12 cellular contexts compared by ENCODE assay signal in genomic region chr2:176555112-176555511, GRCh38.
DNase-seq lines count a peak whose midpoint lies in the region; ATAC-seq, FAIRE-seq and TF ChIP-seq lines count a peak whose summit lies in the region.
"Had no signal": no experiment of that assay in that cellular context is flagged by ENCODE, and none has a peak within 500 bp of the region (broad histone marks: within the 10 kb centered on the region; RNA-seq: fewer than 3 reads in every experiment).

No MANE protein-coding gene starts in this region.

- CTCF ChIA-PET in HCT116 (lab: Charles Lee) (interaction anchor here (0.8 to 3.1 kb wide), 28 partner anchors 9 to 594 kb away, joined by 3 to 38 read pairs (median 4); no protein-coding TSS in a partner anchor), K562 (lab: Yijun Ruan, JAX; ENCODE audit: low intra/inter-chr PET ratio) (interaction anchor here (0.7 to 3.0 kb wide), 8 partner anchors 19 to 475 kb away, joined by 3 to 24 read pairs (median 3); no protein-coding TSS in a partner anchor)

- no TSS peak for BruUV-seq in HCT116 (replicated peaks; lab: Mats Ljungman, UMichigan)
- no TSS peak for BruUV-seq in K562 (replicated peaks; lab: Mats Ljungman, UMichigan)

- TF ChIP-seq POLR2A in HCT116 (IDR thresholded peaks at IDR 0.05; ENCODE audit: borderline replicate concordance, extremely low read depth, insufficient read depth, insufficient read length) (no peak), K562 (conservative IDR thresholded peaks at IDR 0.05) (no peak)

- 0% methylated on average over 5 of the region's 5 CpGs for WGBS in K562 (ENCODE audit: insufficient coverage, low coverage, missing lambda C conversion rate)

- TF ChIP-seq CTCF in HCT116 (IDR thresholded peaks at IDR 0.05 in 2 of 3, conservative IDR thresholded peaks at IDR 0.05 in 1 of 3; ENCODE audit: borderline replicate concordance in 1 of 3, insufficient read depth in 1 of 3, low read depth in 2 of 3, low read length in 2 of 3) (no peak), K562 (IDR thresholded peaks at IDR 0.05 in 2 of 3, conservative IDR thresholded peaks at IDR 0.05 in 1 of 3; ENCODE audit: insufficient read depth in 2 of 3, low read depth in 1 of 3, low read length in 3 of 3) (no peak)

- no peaks in the 10 kb centered on the region for H3K9me2 ChIP-seq in HCT116 (ENCODE audit: insufficient read depth)
- no peaks in the 10 kb centered on the region for H3K9me2 ChIP-seq in Karpas-422 (replicated peaks; ENCODE audit: insufficient read depth, low read length)

- no peaks in the 10 kb centered on the region for H3K9me1 ChIP-seq in K562 (ENCODE audit: control insufficient read depth, insufficient read depth, low read length)

- no peaks in the 10 kb centered on the region for H3K9me3 ChIP-seq in HCT116 (ENCODE audit: control insufficient read depth in 1 of 2, insufficient read depth in 1 of 2, low read depth in 1 of 2, low read length in 2 of 2)
- no peaks in the 10 kb centered on the region for H3K9me3 ChIP-seq in Karpas-422 (ENCODE audit: low read length)
- no peaks in the 10 kb centered on the region for H3K9me3 ChIP-seq in K562 (replicated peaks; ENCODE audit: control insufficient read depth, insufficient read depth, low read depth, low read length)
- H3K9me3 ChIP-seq: BLaER1 had no signal

- in situ Hi-C loops in K562 (cut with MboI), result no loop called here

- peaks cover 0 to 25% of the 10 kb centered on the region in 2 experiments; a peak in 2 of 4 replicates for H3K4me1 ChIP-seq in HCT116 (ENCODE audit: control insufficient read depth in 1 of 2, insufficient read depth in 2 of 2, low read length in 2 of 2)
- peaks cover 45% of the 10 kb centered on the region for H3K4me1 ChIP-seq in Karpas-422 (ENCODE audit: low read length)
- H3K4me1 ChIP-seq in K562 (replicated peaks in 1 of 2; ENCODE audit: control insufficient read depth in 2 of 2, insufficient read depth in 2 of 2, low read length in 2 of 2), result peaks cover 0 to 3% of the 10 kb centered on the region in 2 experiments; a peak in 1 of 5 replicates
- H3K4me1 ChIP-seq: BLaER1 had no signal

- no peak overlapping the region for H3K9ac ChIP-seq in HCT116 (ENCODE audit: low read length)
- no peak overlapping the region for H3K9ac ChIP-seq in Karpas-422 (ENCODE audit: low read length)
- H3K9ac ChIP-seq in K562 (ENCODE audit: insufficient read depth in 1 of 2, low read depth in 2 of 2, low read length in 2 of 2), result no peak overlapping the region
- H3K9ac ChIP-seq: BLaER1 had no signal

- H2AFZ ChIP-seq in HCT116 (ENCODE audit: low read depth, low read length, poor library complexity, severe bottlenecking) (peak overlapping the region; percentile 72), Karpas-422 (ENCODE audit: low read length) (no peak overlapping the region), K562 (ENCODE audit: low read depth, low read length) (no peak overlapping the region)
- H2AFZ ChIP-seq: GM23338 had no signal

- DNase-seq in HCT116 (ENCODE audit: low read depth, low spot score) (no peak), Karpas-422 (no peak), K562 (ENCODE audit: extremely low read depth in 1 of 4, low spot score in 3 of 4) (no peak), NCI-H146 treated with DMSO at 0.1 percent for 48 hours (lab: John Stamatoyannopoulos, UW; ENCODE audit: unreplicated experiment) (no peak), MV-4-11 (lab: John Stamatoyannopoulos, UW) (no peak), GM19238 (ENCODE audit: insufficient read length, low spot score) (no peak)

- H3K4me2 ChIP-seq in HCT116 (ENCODE audit: low read length) (peak overlapping the region; percentile 33), Karpas-422 (ENCODE audit: low read depth, low read length, poor library complexity, severe bottlenecking) (peak overlapping the region; percentile 82), K562 (ENCODE audit: insufficient read depth, low read length) (no peak overlapping the region)
- H3K4me2 ChIP-seq: GM23338 had no signal

- no peak for ATAC-seq in HCT116
- ATAC-seq in K562, result no peak

- no peak overlapping the region for H3K4me3 ChIP-seq in HCT116 (replicated peaks in 1 of 2; ENCODE audit: low read depth in 1 of 2, low read length in 2 of 2)
- no peak overlapping the region for H3K4me3 ChIP-seq in Karpas-422 (ENCODE audit: low read length)
- no peak overlapping the region for H3K4me3 ChIP-seq in K562
- H3K4me3 ChIP-seq: GM23338 had no signal

- POLR2A ChIA-PET in HCT116 (lab: Charles Lee) (interaction anchor here (1.0 to 1.1 kb wide), 2 partner anchors 286 to 415 kb away, joined by 4 read pairs; partner anchors contain the start of gene MTX2), K562 (lab: Yijun Ruan, JAX) (interaction anchor here (0.6 to 1.4 kb wide), 3 partner anchors 52 to 435 kb away, joined by 3 read pairs; no protein-coding TSS in a partner anchor)

- FAIRE-seq in K562 (lab: Jason Lieb, UNC) (no peak), islet of Langerhans (lab: Jason Lieb, UNC) (peak; percentile 21)
- FAIRE-seq: D721Med had no signal

- H4K20me1 ChIP-seq in HCT116 (ENCODE audit: insufficient read depth) (no peaks in the 10 kb centered on the region), Karpas-422 (ENCODE audit: insufficient read depth, low read depth, low read length) (no peaks in the 10 kb centered on the region), K562 (replicated peaks; ENCODE audit: control insufficient read depth, insufficient read depth, low read length) (no peaks in the 10 kb centered on the region)
- H4K20me1 ChIP-seq: BLaER1 had no signal

- TF ChIP-seq EP300 in K562 (IDR thresholded peaks at IDR 0.05; ENCODE audit: low read length), result no peak

- H3K27ac ChIP-seq in HCT116 (ENCODE audit: low read depth, low read length) (no peak overlapping the region), Karpas-422 (ENCODE audit: low read length) (0 out of 2 replicates have a peak overlapping the region, but pooled peaks have one; percentile 80), K562 (ENCODE audit: extremely low read depth, low read depth, low read length) (no peak overlapping the region)
- H3K27ac ChIP-seq: 22Rv1, BLaER1, C4-2B had no signal

- H3K36me3 ChIP-seq in HCT116 (ENCODE audit: control insufficient read depth in 1 of 2, insufficient read depth in 2 of 2, low read length in 2 of 2) (no peaks in the 10 kb centered on the region), Karpas-422 (ENCODE audit: insufficient read depth, low read length) (no peaks in the 10 kb centered on the region), K562 (ENCODE audit: control insufficient read depth, insufficient read depth, low read length) (no peaks in the 10 kb centered on the region)
- H3K36me3 ChIP-seq: BLaER1 had no signal

- H3K79me2 ChIP-seq in HCT116 (ENCODE audit: insufficient read depth, low read length) (no peaks in the 10 kb centered on the region), Karpas-422 (ENCODE audit: low read length) (no peaks in the 10 kb centered on the region), K562 (ENCODE audit: control insufficient read depth, insufficient read depth, low read length) (no peaks in the 10 kb centered on the region)

- H3K27me3 ChIP-seq in HCT116 (ENCODE audit: insufficient read depth, low read length) (0 out of 2 replicates have a peak, but pooled peaks cover 7% of the 10 kb centered on the region), Karpas-422 (ENCODE audit: low read length) (no peaks in the 10 kb centered on the region), K562 (ENCODE audit: control insufficient read depth in 2 of 2, insufficient read depth in 2 of 2, low read length in 2 of 2) (peaks cover 6 to 20% of the 10 kb centered on the region in 2 experiments; a peak in 4 of 5 replicates)
- H3K27me3 ChIP-seq: BLaER1 had no signal

- no peak for TF ChIP-seq RAD21 in HCT116 (IDR thresholded peaks at IDR 0.05; ENCODE audit: low read depth)
- TF ChIP-seq RAD21 in K562 (CRISPR knock-in tag; conservative IDR thresholded peaks at IDR 0.05 in 1 of 2, IDR thresholded peaks at IDR 0.05 in 1 of 2), result no peak

- RAD21 ChIA-PET in HCT116 (lab: Charles Lee; ENCODE audit: low non-redundant PET in 1 of 2, low total read pairs in 2 of 2, uncharacterized antibody in 2 of 2, unreplicated experiment in 2 of 2), result interaction anchor here (0.6 to 1.9 kb wide), 6 partner anchors 28 to 428 kb away, joined by 3 to 9 read pairs (median 6); no protein-coding TSS in a partner anchor

- intact Hi-C loops in HCT116 (cut with micrococcal nuclease) (no loop called here), K562 (cut with micrococcal nuclease) (loop anchor here (2.0 to 10.0 kb wide), 2 partner anchors 98 to 170 kb away; no protein-coding TSS in a partner anchor)

TF ChIP-seq in HCT116, 20 proteins besides CTCF, POLR2A, EP300 and RAD21 (continues in another document):
- TF ChIP-seq ZFX (IDR thresholded peaks at IDR 0.05) (no peak), JUND (IDR thresholded peaks at IDR 0.05) (no peak), EGR1 (IDR thresholded peaks at IDR 0.05; ENCODE audit: low read depth) (no peak), YY1 (IDR thresholded peaks at IDR 0.05; ENCODE audit: extremely low read depth, insufficient replicate concordance, low read depth, low read length) (no peak), SIN3A (IDR thresholded peaks at IDR 0.05; ENCODE audit: low read depth) (no peak), ZNF274 (IDR thresholded peaks at IDR 0.05; ENCODE audit: low read depth, low read length) (no peak), CEBPB (IDR thresholded peaks at IDR 0.05; ENCODE audit: low read depth) (no peak), MAX (IDR thresholded peaks at IDR 0.05) (no peak), SRF (IDR thresholded peaks at IDR 0.05; ENCODE audit: low read depth) (no peak), TCF7L2 (IDR thresholded peaks at IDR 0.05; ENCODE audit: borderline replicate concordance, extremely low read depth, insufficient read depth, insufficient read length) (no peak)

TF ChIP-seq in K562, 482 proteins besides CTCF, POLR2A, EP300 and RAD21 (continues in another document):
- TF ChIP-seq MBD1 (CRISPR knock-in tag; IDR thresholded peaks at IDR 0.05) (no peak), HIVEP1 (CRISPR knock-in tag; IDR thresholded peaks at IDR 0.05) (no peak)
